In genomic region chr19:4431808-4432674, GRCh38 we compare ENCODE assay signal across 16 cellular contexts. TPM values are rescaled to one million over a fixed set of nuclear protein-coding genes. Genes with fewer than 3 reads are reported as not detected.
DNase-seq lines count a peak whose midpoint lies in the region; ATAC-seq and TF ChIP-seq lines count a peak whose summit lies in the region.
"Had no signal": no experiment of that assay in that cellular context is flagged by ENCODE, and none has a peak within 500 bp of the region (broad histone marks: within the 10 kb centered on the region; RNA-seq: fewer than 3 reads in every experiment).

No MANE protein-coding gene starts in this region.

- DNase-seq in GDM1 (lab: John Stamatoyannopoulos, UW) (peak; percentile 13), UCSD-AML1 (lab: John Stamatoyannopoulos, UW; ENCODE audit: unreplicated experiment) (peak; percentile 27), memory B cell (ENCODE audit: low spot score in 2 of 2) (peak; percentile 52), uterus (no peak), neural progenitor cell (ENCODE audit: low spot score) (no peak)
- DNase-seq in activated naive CD8-positive, alpha-beta T cell treated with anti-CD3 and anti-CD28 coated beads for 36 hours = no peak
- DNase-seq: activated T-cell treated with anti-CD3 and anti-CD28 coated beads, Interleukin-2, amount 50 U/mL, for 72 hours; CD8-positive, alpha-beta memory T cell; mesenchymal stem cell; NCI-H1092 treated with DMSO at 0.1 percent for 48 hours; NCI-H510A; stimulated activated CD4-positive, alpha-beta T cell treated with anti-CD3 and anti-CD28 coated beads, Interleukin-4, amount 100 ng/mL, for 24 hours; stomach had no signal

- H3K27ac Mint-ChIP-seq in memory B cell (peak overlapping the region; percentile 95), neural progenitor cell (no peak overlapping the region)
- no peak overlapping the region for H3K27ac Mint-ChIP-seq in activated naive CD8-positive, alpha-beta T cell treated with anti-CD3 and anti-CD28 coated beads for 36 hours
- H3K27ac Mint-ChIP-seq: activated T-cell treated with anti-CD3 and anti-CD28 coated beads, Interleukin-2, amount 50 U/mL, for 72 hours had no signal

- no peaks in the 10 kb centered on the region for H3K27me3 ChIP-seq in uterus
- H3K27me3 ChIP-seq in neural progenitor cell = no peaks in the 10 kb centered on the region
- H3K27me3 ChIP-seq: stomach had no signal

- H3K4me1 ChIP-seq in uterus (no peaks in the 10 kb centered on the region), neural progenitor cell (no peaks in the 10 kb centered on the region)
- H3K4me1 ChIP-seq: stomach had no signal

- H3K4me3 Mint-ChIP-seq in memory B cell = peak overlapping the region; percentile 87
- H3K4me3 Mint-ChIP-seq in activated naive CD8-positive, alpha-beta T cell treated with anti-CD3 and anti-CD28 coated beads for 36 hours = no peak overlapping the region
- H3K4me3 Mint-ChIP-seq in neural progenitor cell = no peak overlapping the region
- H3K4me3 Mint-ChIP-seq: activated T-cell treated with anti-CD3 and anti-CD28 coated beads, Interleukin-2, amount 50 U/mL, for 72 hours; CD8-positive, alpha-beta memory T cell had no signal

- peaks cover 17% of the 10 kb centered on the region for H4K20me1 ChIP-seq in neural progenitor cell (ENCODE audit: low read depth)

- ATAC-seq in HG02610 (IDR thresholded peaks at IDR 0.05; ENCODE audit: unreplicated experiment) = peak; percentile 41
- ATAC-seq in memory B cell (ENCODE audit: low read depth) = peak; percentile 74
- no peak for ATAC-seq in HG02970 (IDR thresholded peaks at IDR 0.05; ENCODE audit: low FRiP score, unreplicated experiment)
- ATAC-seq: activated T-cell treated with anti-CD3 and anti-CD28 coated beads, Interleukin-2, amount 50 U/mL, for 72 hours had no signal

- no peaks in the 10 kb centered on the region for H3K36me3 ChIP-seq in uterus
- no peaks in the 10 kb centered on the region for H3K36me3 ChIP-seq in neural progenitor cell

- peaks cover 11% of the 10 kb centered on the region for H3K79me2 ChIP-seq in neural progenitor cell (ENCODE audit: low read depth)

- no peak overlapping the region for H3K4me3 ChIP-seq in uterus
- no peak overlapping the region for H3K4me3 ChIP-seq in neural progenitor cell
- H3K4me3 ChIP-seq: SK-N-MC, stomach had no signal

- no peaks in the 10 kb centered on the region for H3F3A ChIP-seq in neural progenitor cell (ENCODE audit: low read depth)

- H3K9me3 ChIP-seq in uterus = no peaks in the 10 kb centered on the region
- H3K9me3 ChIP-seq in neural progenitor cell (ENCODE audit: low read depth) = no peaks in the 10 kb centered on the region
- H3K9me3 ChIP-seq: stomach had no signal

- H3K27ac ChIP-seq in uterus (no peak overlapping the region), neural progenitor cell (no peak overlapping the region)
- H3K27ac ChIP-seq: SK-N-MC had no signal

- H3K4me2 ChIP-seq in neural progenitor cell = no peak overlapping the region

- no peak for TF ChIP-seq CTCF in uterus (IDR thresholded peaks at IDR 0.05)
- no peak for TF ChIP-seq CTCF in neural progenitor cell (IDR thresholded peaks at IDR 0.05)

- H3K4me1 Mint-ChIP-seq in memory B cell = peaks cover 29% of the 10 kb centered on the region
- H3K4me1 Mint-ChIP-seq in activated naive CD8-positive, alpha-beta T cell treated with anti-CD3 and anti-CD28 coated beads for 36 hours = no peaks in the 10 kb centered on the region
- no peaks in the 10 kb centered on the region for H3K4me1 Mint-ChIP-seq in neural progenitor cell
- H3K4me1 Mint-ChIP-seq: CD8-positive, alpha-beta memory T cell had no signal

- intact Hi-C loops in uterus (cut with DNase I; ENCODE audit: low total_unique reads) = no loop called here

- H3K9me3 Mint-ChIP-seq in memory B cell = no peaks in the 10 kb centered on the region
- H3K9me3 Mint-ChIP-seq in activated naive CD8-positive, alpha-beta T cell treated with anti-CD3 and anti-CD28 coated beads for 36 hours = no peaks in the 10 kb centered on the region
- no peaks in the 10 kb centered on the region for H3K9me3 Mint-ChIP-seq in neural progenitor cell
- H3K9me3 Mint-ChIP-seq: activated T-cell treated with anti-CD3 and anti-CD28 coated beads, Interleukin-2, amount 50 U/mL, for 72 hours; CD8-positive, alpha-beta memory T cell had no signal

- H3K36me3 Mint-ChIP-seq in memory B cell (peaks cover 6% of the 10 kb centered on the region), neural progenitor cell (peaks cover 41% of the 10 kb centered on the region)
- peaks cover 50% of the 10 kb centered on the region for H3K36me3 Mint-ChIP-seq in activated naive CD8-positive, alpha-beta T cell treated with anti-CD3 and anti-CD28 coated beads for 36 hours

- H2AFZ ChIP-seq in neural progenitor cell (replicated peaks) = no peak overlapping the region

- no peak overlapping the region for H3K9ac ChIP-seq in neural progenitor cell

- H3K27me3 Mint-ChIP-seq in memory B cell (no peaks in the 10 kb centered on the region), neural progenitor cell (ENCODE audit: insufficient read depth, low read depth) (no peaks in the 10 kb centered on the region)
- H3K27me3 Mint-ChIP-seq in activated naive CD8-positive, alpha-beta T cell treated with anti-CD3 and anti-CD28 coated beads for 36 hours = no peaks in the 10 kb centered on the region
- H3K27me3 Mint-ChIP-seq: CD8-positive, alpha-beta memory T cell had no signal

- TF ChIP-seq POLR2A in uterus (IDR thresholded peaks at IDR 0.05) = no peak

RNA-seq across cellular contexts. Expression of gene UBXN6, which starts 25.6 kb away (rescaled TPM):
- total RNA-seq in activated naive CD8-positive, alpha-beta T cell treated with anti-CD3 and anti-CD28 coated beads for 36 hours = 10 to 100 TPM; 37.0 to 37.8 TPM
- total RNA-seq in uterus (100 to 1,000 TPM in 2 of 4 donors, 10 to 100 TPM in 2; 61.5 to 266 (median 90.0) TPM), neural progenitor cell (ENCODE audit: low replicate concordance) (24.9 and 42.7 TPM in 2 replicates)

RNA-seq across cellular contexts. Expression of gene CHAF1A, which starts 29.6 kb away (rescaled TPM):
- 10 to 100 TPM; 76.8 to 77.6 TPM for total RNA-seq in activated naive CD8-positive, alpha-beta T cell treated with anti-CD3 and anti-CD28 coated beads for 36 hours
- total RNA-seq in uterus (10 to 100 TPM in 1 of 4 donors, 1 to 10 TPM in 2, under 1 TPM in 1; 0.59 to 12.9 (median 8.0) TPM), neural progenitor cell (ENCODE audit: low replicate concordance) (37.5 and 82.1 TPM in 2 replicates)

RNA-seq across cellular contexts. Expression of gene SH3GL1, which starts 31.7 kb away (rescaled TPM):
- total RNA-seq in activated naive CD8-positive, alpha-beta T cell treated with anti-CD3 and anti-CD28 coated beads for 36 hours = 10 to 100 TPM; 40.3 to 41.1 TPM
- total RNA-seq in uterus = 10 to 100 TPM; 11.8 to 69.3 (median 29.5) TPM
- total RNA-seq in neural progenitor cell (ENCODE audit: low replicate concordance) = 25.3 and 87.0 TPM in 2 replicates

RNA-seq across cellular contexts. Expression of gene HDGFL2, which starts 40.1 kb away (rescaled TPM):
- total RNA-seq in activated naive CD8-positive, alpha-beta T cell treated with anti-CD3 and anti-CD28 coated beads for 36 hours = 10 to 100 TPM; 45.5 to 47.0 TPM
- total RNA-seq in uterus (10 to 100 TPM in 3 of 4 donors, 1 to 10 TPM in 1; 8.5 to 65.8 (median 34.8) TPM), neural progenitor cell (ENCODE audit: low replicate concordance) (36.0 and 166 TPM in 2 replicates)

Comparison
In these comparisons a context has a peak if more than half of its experiments do, and no peak if none do; other contexts are left out.
1. DNase-seq: peak in GDM1 (single experiment), UCSD-AML1 (single experiment) and memory B cell (2 of 2); none in activated naive CD8-positive, alpha-beta T cell treated with anti-CD3 and anti-CD28 coated beads for 36 hours (single experiment), uterus (0 of 2) and neural progenitor cell (single experiment).